ENCODE assay signal across 8 cellular contexts in the genomic region with DNA sequence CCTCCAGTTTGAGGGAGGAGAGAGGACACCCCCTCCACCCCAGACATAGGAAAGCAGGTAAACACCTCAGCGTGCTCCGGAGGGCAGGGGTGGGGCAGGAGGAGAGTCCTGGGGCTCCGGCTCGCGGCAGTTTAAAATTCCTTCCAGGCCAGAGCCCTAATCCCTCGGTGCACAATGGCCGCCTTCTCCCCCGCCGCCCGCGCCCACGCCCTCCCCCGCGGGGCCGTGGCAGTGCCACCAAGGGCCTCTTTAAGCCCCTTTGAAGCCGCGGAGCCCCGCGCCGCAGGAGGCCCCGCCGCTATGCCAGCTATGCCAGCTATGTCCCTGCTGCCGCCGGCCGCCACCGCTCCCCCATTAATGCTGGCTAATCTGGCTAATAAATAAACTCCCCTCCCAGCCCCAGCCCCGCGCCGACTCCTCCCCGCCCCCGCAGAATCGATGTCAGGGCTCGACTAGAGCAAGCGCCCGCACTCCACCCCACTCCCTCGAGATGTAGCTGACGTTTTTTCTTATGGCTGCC.
DNase-seq lines count a peak whose midpoint lies in the region; ATAC-seq and TF ChIP-seq lines count a peak whose summit lies in the region.

No MANE protein-coding gene starts in this region.

- H3K27ac Mint-ChIP-seq in activated T-cell treated with anti-CD3 and anti-CD28 coated beads, Interleukin-2, amount 50 U/mL, for 24 hours: no peak overlapping the region

- H3K36me3 ChIP-seq in spleen: no peaks in the 10 kb centered on the region

- 3% methylated on average over 37 of the region's 37 CpGs for WGBS in right cardiac atrium
- WGBS in spleen, 5 donors: 6 to 8% (median 7%) methylated on average over 31 to 37 of the region's 37 CpGs

- H3K36me3 Mint-ChIP-seq in activated T-cell treated with anti-CD3 and anti-CD28 coated beads, Interleukin-2, amount 50 U/mL, for 24 hours (ENCODE audit: low read depth): no peaks in the 10 kb centered on the region

- DNase-seq in activated T-cell treated with anti-CD3 and anti-CD28 coated beads, Interleukin-2, amount 50 U/mL, for 24 hours: no peak
- no peak for DNase-seq in activated T-cell treated with anti-CD3 and anti-CD28 coated beads, Interleukin-2, amount 50 U/mL, for 1 hour
- peak; percentile 60 for DNase-seq in activated CD8-positive, alpha-beta memory T cell treated with anti-CD3 and anti-CD28 coated beads, Interleukin-2, amount 50 U/mL, for 48 hours
- DNase-seq in right cardiac atrium: peak in 1 of 3 donors; percentile 62
- peak; percentile 78 for DNase-seq in spleen
- DNase-seq in retina: no peak
- no peak for DNase-seq in NCI-H187 treated with DMSO at 0.1 percent for 48 hours (lab: John Stamatoyannopoulos, UW)
- no peak for DNase-seq in middle frontal gyrus (ENCODE audit: extremely low spot score, low spot score)

- H3K27ac ChIP-seq in right cardiac atrium (ENCODE audit: low read length) (peak overlapping the region; percentile 8), spleen (no peak overlapping the region)

- peaks cover 19% of the 10 kb centered on the region for H3K4me1 Mint-ChIP-seq in activated T-cell treated with anti-CD3 and anti-CD28 coated beads, Interleukin-2, amount 50 U/mL, for 24 hours (ENCODE audit: low read depth)

- TF ChIP-seq CTCF in spleen (IDR thresholded peaks at IDR 0.05 in 8 of 11, conservative IDR thresholded peaks at IDR 0.05 in 3 of 11): no peak

- H3K27me3 Mint-ChIP-seq in activated T-cell treated with anti-CD3 and anti-CD28 coated beads, Interleukin-2, amount 50 U/mL, for 24 hours: peaks cover 71% of the 10 kb centered on the region

- intact Hi-C loops in right cardiac atrium (cut with DNase I): loop anchor here in 2 of 4 donors (10.0 kb wide), 1 partner anchor 73 kb away; no protein-coding TSS in a partner anchor
- intact Hi-C loops in spleen (cut with DNase I; ENCODE audit: low total_unique reads): no loop called here

- H3K4me1 ChIP-seq in right cardiac atrium (ENCODE audit: control insufficient read depth, insufficient read depth, low read length): no peaks in the 10 kb centered on the region
- peaks cover 11 to 36% (median 22%) of the 10 kb centered on the region in 6 donors for H3K4me1 ChIP-seq in spleen

- TF ChIP-seq POLR2A in spleen (IDR thresholded peaks at IDR 0.05): no peak

- no peaks in the 10 kb centered on the region for H3K9me3 Mint-ChIP-seq in activated T-cell treated with anti-CD3 and anti-CD28 coated beads, Interleukin-2, amount 50 U/mL, for 24 hours

- H3K4me3 ChIP-seq in right cardiac atrium (ENCODE audit: low read length) (peak overlapping the region; percentile 21), spleen (peak overlapping the region in 7 of 8 donors; percentile 31 to 67 (median 39))

- H3K9me3 ChIP-seq in right cardiac atrium (ENCODE audit: control insufficient read depth, low read length): no peaks in the 10 kb centered on the region
- no peaks in the 10 kb centered on the region for H3K9me3 ChIP-seq in spleen

- peak in 1 of 2 donors; percentile 1 for ATAC-seq in right cardiac atrium

- H3K27me3 ChIP-seq in right cardiac atrium (ENCODE audit: control insufficient read depth, insufficient read depth): no peaks in the 10 kb centered on the region
- H3K27me3 ChIP-seq in spleen (replicated peaks in 1 of 7): peaks cover 0 to 80% (median 47%) of the 10 kb centered on the region in 7 donors

- peak overlapping the region; percentile 67 for H3K4me3 Mint-ChIP-seq in activated T-cell treated with anti-CD3 and anti-CD28 coated beads, Interleukin-2, amount 50 U/mL, for 24 hours

Comparison
In these comparisons a context has a peak if more than half of its experiments do, and no peak if none do; other contexts are left out.
1. DNase-seq: peak in activated CD8-positive, alpha-beta memory T cell treated with anti-CD3 and anti-CD28 coated beads, Interleukin-2, amount 50 U/mL, for 48 hours (single experiment) and spleen (single experiment); none in activated T-cell treated with anti-CD3 and anti-CD28 coated beads, Interleukin-2, amount 50 U/mL, for 24 hours (single experiment), activated T-cell treated with anti-CD3 and anti-CD28 coated beads, Interleukin-2, amount 50 U/mL, for 1 hour (single experiment), retina (single experiment), NCI-H187 treated with DMSO at 0.1 percent for 48 hours (single experiment) and middle frontal gyrus (single experiment).